Comparison of ENCODE assay signal across 8 cellular contexts in the genomic region with DNA sequence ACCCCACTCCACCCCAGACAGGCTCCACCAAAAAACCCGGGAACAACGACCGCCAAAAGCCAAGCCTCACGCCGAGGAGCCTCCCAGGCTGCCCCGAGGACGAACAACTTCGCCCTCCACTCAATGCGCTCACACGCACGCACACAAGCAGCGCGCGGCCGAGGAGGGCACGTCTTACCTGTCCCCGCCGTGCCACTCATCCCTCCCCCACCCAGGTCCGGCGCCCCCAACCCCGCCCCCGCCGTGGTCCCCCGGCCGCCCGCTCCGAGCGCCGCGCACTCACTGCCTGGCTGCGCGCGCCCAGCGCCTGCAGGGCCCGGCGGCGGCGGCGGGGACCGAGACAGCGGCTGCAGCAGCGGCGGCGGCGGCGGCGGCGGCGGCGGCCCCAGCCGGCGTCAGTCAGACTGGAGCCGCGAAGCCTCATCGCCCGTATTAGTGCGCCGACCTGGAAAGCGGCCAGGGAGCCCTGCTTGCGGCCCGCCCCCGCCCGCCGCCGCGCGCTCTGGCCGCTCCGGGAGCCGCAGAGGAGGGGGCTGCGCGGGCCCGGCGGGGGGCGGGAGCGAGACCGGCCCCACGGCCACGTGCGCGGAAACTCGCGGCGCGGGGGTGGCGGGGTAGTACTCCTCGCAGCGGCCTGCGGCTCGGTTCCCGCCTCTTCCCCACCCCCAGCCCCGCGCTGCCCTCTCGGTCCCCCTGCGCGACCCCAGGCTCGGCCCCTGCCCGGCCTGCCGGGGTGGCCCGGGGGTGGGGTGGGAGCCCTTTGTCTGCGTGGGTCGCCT. TPM values are rescaled to one million over a fixed set of nuclear protein-coding genes. Genes with fewer than 3 reads are reported as not detected.
DNase-seq lines count a peak whose midpoint lies in the region; ATAC-seq and TF ChIP-seq lines count a peak whose summit lies in the region.

A gene (minus strand): TSS at position 406 of the 779 bp plus-strand sequence. CDS start 40,549 bp downstream, outside the sequence.

- H3K27ac ChIP-seq in OCI-LY7 (ENCODE audit: low read depth, low read length, poor library complexity, severe bottlenecking) (peak within 1 kb of the TSS; percentile 79), gastrocnemius medialis (peak within 1 kb of the TSS; percentile 64 to 86 (median 71))

- peak within 1 kb of the TSS; percentile 63 for H3K4me3 Mint-ChIP-seq in MCF 10A (ENCODE audit: unreplicated experiment)

- peak; percentile 87 for ATAC-seq in GM18502 (IDR thresholded peaks at IDR 0.05; ENCODE audit: poor library complexity, unreplicated experiment)
- peak; percentile 79 for ATAC-seq in HG03342 (IDR thresholded peaks at IDR 0.05; ENCODE audit: unreplicated experiment)
- ATAC-seq in gastrocnemius medialis, result peak; percentile 74 to 83
- ATAC-seq in GM18858 (IDR thresholded peaks at IDR 0.05; ENCODE audit: unreplicated experiment), result no peak

- H3K9me3 ChIP-seq in OCI-LY7 (ENCODE audit: low read length) (no peaks in the 10 kb centered on the region), iPS-18c (ENCODE audit: control insufficient read depth, insufficient read depth, low read length) (no peaks in the 10 kb centered on the region), gastrocnemius medialis (no peaks in the 10 kb centered on the region)

- no peaks in the 10 kb centered on the region for H4K20me1 ChIP-seq in OCI-LY7 (ENCODE audit: insufficient read depth, low read length)

- no peaks in the 10 kb centered on the region for H3K36me3 ChIP-seq in OCI-LY7 (ENCODE audit: insufficient read depth, low read length)
- no peaks in the 10 kb centered on the region for H3K36me3 ChIP-seq in gastrocnemius medialis

- H3K27me3 ChIP-seq in gastrocnemius medialis, result no peaks in the 10 kb centered on the region

- peak within 1 kb of the TSS; percentile 96 for H3K4me2 ChIP-seq in OCI-LY7 (ENCODE audit: low read length)

- H3K79me2 ChIP-seq in OCI-LY7 (ENCODE audit: insufficient read depth, low read depth, low read length), result peaks cover 44% of the 10 kb centered on the region

- H3K4me1 Mint-ChIP-seq in MCF 10A (ENCODE audit: insufficient read depth, unreplicated experiment), result no peaks in the 10 kb centered on the region

- peaks cover 85% of the 10 kb centered on the region for H3K4me1 ChIP-seq in OCI-LY7 (ENCODE audit: insufficient read depth, low read length, poor library complexity, severe bottlenecking)
- peaks cover 8 to 21% of the 10 kb centered on the region in 2 donors for H3K4me1 ChIP-seq in gastrocnemius medialis

- no peaks in the 10 kb centered on the region for H3K36me3 Mint-ChIP-seq in MCF 10A (ENCODE audit: insufficient read depth, unreplicated experiment)

- BruUV-seq in OCI-LY7 (replicated peaks; lab: Mats Ljungman, UMichigan) (no TSS peak), MCF 10A (replicated peaks; lab: Mats Ljungman, UMichigan) (no TSS peak)

- H3K27ac Mint-ChIP-seq in MCF 10A (ENCODE audit: low read depth, unreplicated experiment), result no peak within 1 kb of the TSS

- POLR2A ChIA-PET in OCI-LY7 (lab: Charles Lee), result no interaction called here
- POLR2A ChIA-PET in MCF 10A (lab: Yijun Ruan, JAX), result interaction anchor here (0.7 kb wide), 1 partner anchor 57 kb away, joined by 4 read pairs; no protein-coding TSS in a partner anchor

- peak in 1 of 2 donors; percentile 39 for TF ChIP-seq POLR2A in gastrocnemius medialis (IDR thresholded peaks at IDR 0.05)

- H3K9me3 Mint-ChIP-seq in MCF 10A (ENCODE audit: unreplicated experiment), result no peaks in the 10 kb centered on the region

- H3K27me3 Mint-ChIP-seq in MCF 10A (ENCODE audit: insufficient read depth, unreplicated experiment), result no peaks in the 10 kb centered on the region

- CTCF ChIA-PET in OCI-LY7 (lab: Charles Lee; ENCODE audit: unreplicated experiment), result no interaction called here
- CTCF ChIA-PET in MCF 10A (lab: Yijun Ruan, JAX), result interaction anchor here (0.9 kb wide), 1 partner anchor 62 kb away, joined by 3 read pairs; no protein-coding TSS in a partner anchor

- H3K4me3 ChIP-seq in AG10803 (ENCODE audit: low read length) (peak within 1 kb of the TSS; percentile 75), OCI-LY7 (ENCODE audit: low read depth, low read length, poor library complexity, severe bottlenecking) (peak within 1 kb of the TSS; percentile 84), iPS-18c (ENCODE audit: insufficient read depth, low read depth, low read length) (peak within 1 kb of the TSS; percentile 67), gastrocnemius medialis (peak within 1 kb of the TSS; percentile 69 to 79 (median 72))

- H3K9me2 ChIP-seq in OCI-LY7 (ENCODE audit: insufficient read depth, low read length), result no peaks in the 10 kb centered on the region

- peak; percentile 69 for DNase-seq in AG10803 (ENCODE audit: low read depth)
- peak; percentile 73 for DNase-seq in OCI-LY7 (ENCODE audit: low spot score)
- peak; percentile 73 for DNase-seq in MCF 10A (ENCODE audit: unreplicated experiment)
- peak; percentile 11 to 76 for DNase-seq in gastrocnemius medialis

- intact Hi-C loops in OCI-LY7 (cut with micrococcal nuclease; ENCODE audit: unreplicated experiment), result loop anchor here (2.0 to 5.0 kb wide), 4 partner anchors 52 to 137 kb away; a partner anchor contains a TSS
- intact Hi-C loops in MCF 10A (cut with micrococcal nuclease), result no loop called here
- intact Hi-C loops in gastrocnemius medialis (cut with DNase I; ENCODE audit: low total_unique reads), result loop anchor here (2.0 kb wide), 4 partner anchors 37 to 101 kb away; a partner anchor contains a TSS

- peak within 1 kb of the TSS; percentile 90 for H2AFZ ChIP-seq in OCI-LY7 (ENCODE audit: low read length)

- in situ Hi-C loops in gastrocnemius medialis (cut with MboI; ENCODE audit: low sequenced_read_pairs in 4 of 4), result no loop called here

- no peak for TF ChIP-seq CTCF in AG10803 (conservative IDR thresholded peaks at IDR 0.05; ENCODE audit: low read length)
- TF ChIP-seq CTCF in OCI-LY7 (conservative IDR thresholded peaks at IDR 0.05; ENCODE audit: low read length), result no peak
- no peak for TF ChIP-seq CTCF in MCF 10A (IDR thresholded peaks at IDR 0.05; ENCODE audit: unreplicated experiment)
- no peak for TF ChIP-seq CTCF in gastrocnemius medialis (IDR thresholded peaks at IDR 0.05 in 4 of 5, conservative IDR thresholded peaks at IDR 0.05 in 1 of 5)

RNA-seq across cellular contexts. Expression of the gene that starts here (rescaled TPM):
- 9.7 and 10.8 TPM in 2 replicates for total RNA-seq in OCI-LY7 (2014; rRNA removed; shearing (Covaris generic))
- 10.3 and 13.1 TPM in 2 replicates for total RNA-seq in OCI-LY7 (2022)
- 0.98 and 1.6 TPM in 2 replicates for total RNA-seq in MCF 10A (2022)
- total RNA-seq in gastrocnemius medialis, result 10 to 100 TPM in 1 of 4 donors, 1 to 10 TPM in 3; 2.2 to 14.9 (median 6.5) TPM
